14 cellular contexts compared by ENCODE assay signal in the genomic region with DNA sequence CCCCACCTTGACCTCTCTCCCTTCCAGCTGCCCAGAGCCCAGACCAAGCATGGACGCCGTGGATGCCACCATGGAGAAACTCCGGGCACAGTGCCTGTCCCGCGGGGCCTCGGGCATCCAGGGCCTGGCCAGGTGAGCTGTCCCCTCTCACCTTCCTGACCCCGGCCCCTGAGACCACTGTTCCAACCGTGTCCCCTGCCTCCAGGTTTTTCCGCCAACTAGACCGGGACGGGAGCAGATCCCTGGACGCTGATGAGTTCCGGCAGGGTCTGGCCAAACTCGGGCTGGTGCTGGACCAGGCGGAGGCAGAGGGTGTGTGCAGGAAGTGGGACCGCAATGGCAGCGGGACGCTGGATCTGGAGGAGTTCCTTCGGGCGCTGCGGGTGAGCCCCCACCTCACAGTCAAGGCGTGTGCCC. TPM values are rescaled to one million over a fixed set of nuclear protein-coding genes. Genes with fewer than 3 reads are reported as not detected.
DNase-seq lines count a peak whose midpoint lies in the region; ATAC-seq, FAIRE-seq and TF ChIP-seq lines count a peak whose summit lies in the region.
"Had no signal": no experiment of that assay in that cellular context is flagged by ENCODE, and none has a peak within 500 bp of the region (broad histone marks: within the 10 kb centered on the region; RNA-seq: fewer than 3 reads in every experiment).

No MANE protein-coding gene starts in this region.

- H3K4me2 ChIP-seq in GM23248 (ENCODE audit: unreplicated experiment) (peak overlapping the region; percentile 3), astrocyte (ENCODE audit: low read length) (peak overlapping the region; percentile 31)
- H3K4me2 ChIP-seq: KMS-11 had no signal

- no peak for TF ChIP-seq CTCF in astrocyte (IDR thresholded peaks at IDR 0.05; ENCODE audit: insufficient read depth, low read depth, low read length)

- POLR2A ChIA-PET in activated CD4-positive, alpha-beta memory T cell treated with anti-CD3 and anti-CD28 coated beads, Interleukin-2, amount 10 ng/mL, durations not matched to agents 7 days and 5 days (lab: Charles Lee) = no interaction called here

- no peaks in the 10 kb centered on the region for H3K9me3 ChIP-seq in GM23248 (ENCODE audit: low read depth)
- no peaks in the 10 kb centered on the region for H3K9me3 ChIP-seq in astrocyte (ENCODE audit: insufficient read depth, low read depth, low read length)
- H3K9me3 ChIP-seq: gastrocnemius medialis, psoas muscle had no signal

- H3K27ac ChIP-seq in GM23248 (peak overlapping the region; percentile 40), astrocyte (ENCODE audit: low read depth, low read length) (no peak overlapping the region)
- H3K27ac ChIP-seq: gastrocnemius medialis, KMS-11, psoas muscle had no signal

- no peak for DNase-seq in GM23248
- DNase-seq in astrocyte (ENCODE audit: low read depth) = no peak
- DNase-seq in left colon = peak in 1 of 2 donors; percentile 29
- no peak for DNase-seq in stimulated activated naive B cell treated with anti-CD40 and anti-IgM and Interleukin-4, amounts not matched to agents 10 μg/mL and 1 μg/mL and 100 μg/mL, for 72 hours
- no peak for DNase-seq in activated CD4-positive, alpha-beta memory T cell treated with anti-CD3 and anti-CD28 coated beads, Interleukin-2, amount 10 ng/mL, durations not matched to agents 7 days and 5 days
- DNase-seq in effector CD4-positive, alpha-beta T cell = no peak
- DNase-seq in stimulated activated CD4-positive, alpha-beta T cell treated with anti-CD3 and anti-CD28 coated beads, Interleukin-4, amount 100 ng/mL, for 24 hours = no peak
- DNase-seq: activated gamma-delta T cell treated with Interleukin-2 at 50 U/mL for 16 hours, endodermal cell, NCI-H446 had no signal

- peaks cover 12% of the 10 kb centered on the region for H3K4me1 ChIP-seq in GM23248 (ENCODE audit: insufficient read depth)
- peaks cover 5% of the 10 kb centered on the region for H3K4me1 ChIP-seq in astrocyte (ENCODE audit: insufficient read depth, low read length)
- H3K4me1 ChIP-seq: gastrocnemius medialis, psoas muscle had no signal

- H3K27me3 ChIP-seq in GM23248 (replicated peaks; ENCODE audit: insufficient read depth) (no peaks in the 10 kb centered on the region), astrocyte (ENCODE audit: insufficient read depth, low read length) (no peaks in the 10 kb centered on the region)
- H3K27me3 ChIP-seq: gastrocnemius medialis had no signal

- no peak overlapping the region for H2AFZ ChIP-seq in GM23248
- no peak overlapping the region for H2AFZ ChIP-seq in astrocyte (ENCODE audit: low read depth, low read length)

- H3K9me2 ChIP-seq in GM23248 (ENCODE audit: insufficient read depth) = no peaks in the 10 kb centered on the region

- in situ Hi-C loops in GM23248 (cut with MboI) = no loop called here

- H4K20me1 ChIP-seq in GM23248 (ENCODE audit: insufficient read depth) (no peaks in the 10 kb centered on the region), astrocyte (ENCODE audit: insufficient read depth, low read length) (no peaks in the 10 kb centered on the region)

- H3K4me1 Mint-ChIP-seq in astrocyte (ENCODE audit: low read depth, unreplicated experiment) = no peaks in the 10 kb centered on the region
- no peaks in the 10 kb centered on the region for H3K4me1 Mint-ChIP-seq in stimulated activated naive B cell treated with anti-CD40 and anti-IgM and Interleukin-4, amounts not matched to agents 10 μg/mL and 1 μg/mL and 100 μg/mL, for 72 hours
- H3K4me1 Mint-ChIP-seq in activated CD4-positive, alpha-beta memory T cell treated with anti-CD3 and anti-CD28 coated beads, Interleukin-2, amount 10 ng/mL, durations not matched to agents 7 days and 5 days = no peaks in the 10 kb centered on the region
- H3K4me1 Mint-ChIP-seq: endodermal cell had no signal

- whole genome bisulfite sequencing in GM23248 (ENCODE audit: low coverage in 1 of 2, low lambda C conversion rate in 2 of 2, missing lambda C conversion rate in 2 of 2), 2 experiments = 28 to 30% methylated on average over 22 of the region's 22 CpGs

- no peaks in the 10 kb centered on the region for H3K27me3 Mint-ChIP-seq in astrocyte (ENCODE audit: low read depth, unreplicated experiment)
- no peaks in the 10 kb centered on the region for H3K27me3 Mint-ChIP-seq in stimulated activated naive B cell treated with anti-CD40 and anti-IgM and Interleukin-4, amounts not matched to agents 10 μg/mL and 1 μg/mL and 100 μg/mL, for 72 hours
- H3K27me3 Mint-ChIP-seq in activated CD4-positive, alpha-beta memory T cell treated with anti-CD3 and anti-CD28 coated beads, Interleukin-2, amount 10 ng/mL, durations not matched to agents 7 days and 5 days = no peaks in the 10 kb centered on the region

- ATAC-seq in left colon (peak; percentile 54), GM19395 (IDR thresholded peaks at IDR 0.05; ENCODE audit: unreplicated experiment) (no peak)
- no peak for ATAC-seq in stimulated activated naive B cell treated with anti-CD40 and anti-IgM and Interleukin-4, amounts not matched to agents 10 μg/mL and 1 μg/mL and 100 μg/mL, for 72 hours (replicated peaks)
- ATAC-seq: gastrocnemius medialis had no signal

- no peak overlapping the region for H3K4me3 Mint-ChIP-seq in astrocyte (ENCODE audit: unreplicated experiment)
- peak overlapping the region in 1 of 2 donors; percentile 14 for H3K4me3 Mint-ChIP-seq in stimulated activated naive B cell treated with anti-CD40 and anti-IgM and Interleukin-4, amounts not matched to agents 10 μg/mL and 1 μg/mL and 100 μg/mL, for 72 hours
- no peak overlapping the region for H3K4me3 Mint-ChIP-seq in activated CD4-positive, alpha-beta memory T cell treated with anti-CD3 and anti-CD28 coated beads, Interleukin-2, amount 10 ng/mL, durations not matched to agents 7 days and 5 days
- H3K4me3 Mint-ChIP-seq: endodermal cell had no signal

- no peaks in the 10 kb centered on the region; the same call in 1 of the 2 replicates for H3K36me3 ChIP-seq in GM23248 (ENCODE audit: low read depth)
- H3K36me3 ChIP-seq in astrocyte (ENCODE audit: insufficient read depth, low read length) = peaks cover 6% of the 10 kb centered on the region

- H3K9me3 Mint-ChIP-seq in astrocyte (ENCODE audit: unreplicated experiment) = no peaks in the 10 kb centered on the region
- H3K9me3 Mint-ChIP-seq in stimulated activated naive B cell treated with anti-CD40 and anti-IgM and Interleukin-4, amounts not matched to agents 10 μg/mL and 1 μg/mL and 100 μg/mL, for 72 hours = no peaks in the 10 kb centered on the region
- no peaks in the 10 kb centered on the region for H3K9me3 Mint-ChIP-seq in activated CD4-positive, alpha-beta memory T cell treated with anti-CD3 and anti-CD28 coated beads, Interleukin-2, amount 10 ng/mL, durations not matched to agents 7 days and 5 days
- H3K9me3 Mint-ChIP-seq: endodermal cell had no signal

- FAIRE-seq in astrocyte (lab: Jason Lieb, UNC) = no peak

- H3K9ac ChIP-seq in GM23248 (peak overlapping the region; percentile 62), astrocyte (ENCODE audit: low read length) (peak overlapping the region; percentile 46)
- H3K9ac ChIP-seq: KMS-11 had no signal

- intact Hi-C loops in left colon (cut with DNase I, micrococcal nuclease) = no loop called here

- no peaks in the 10 kb centered on the region for H3K79me2 ChIP-seq in GM23248 (ENCODE audit: insufficient read depth)
- H3K79me2 ChIP-seq in astrocyte (ENCODE audit: insufficient read depth, low read length) = no peaks in the 10 kb centered on the region

- CTCF ChIA-PET in activated CD4-positive, alpha-beta memory T cell treated with anti-CD3 and anti-CD28 coated beads, Interleukin-2, amount 10 ng/mL, durations not matched to agents 7 days and 5 days (lab: Charles Lee) = no interaction called here

- H3K4me3 ChIP-seq in GM23248 (no peak overlapping the region), astrocyte (ENCODE audit: insufficient read depth, low read depth, low read length) (no peak overlapping the region)
- H3K4me3 ChIP-seq: gastrocnemius medialis, psoas muscle had no signal

- H3K36me3 Mint-ChIP-seq in astrocyte (ENCODE audit: low read depth, unreplicated experiment) = peaks cover 3% of the 10 kb centered on the region
- peaks cover 25 to 37% of the 10 kb centered on the region in 2 donors for H3K36me3 Mint-ChIP-seq in stimulated activated naive B cell treated with anti-CD40 and anti-IgM and Interleukin-4, amounts not matched to agents 10 μg/mL and 1 μg/mL and 100 μg/mL, for 72 hours
- peaks cover 12% of the 10 kb centered on the region for H3K36me3 Mint-ChIP-seq in activated CD4-positive, alpha-beta memory T cell treated with anti-CD3 and anti-CD28 coated beads, Interleukin-2, amount 10 ng/mL, durations not matched to agents 7 days and 5 days (ENCODE audit: low read depth)

- peaks cover 4% of the 10 kb centered on the region for H3F3A ChIP-seq in GM23248 (ENCODE audit: insufficient read depth)

- no peak overlapping the region for H3K27ac Mint-ChIP-seq in astrocyte (ENCODE audit: unreplicated experiment)
- H3K27ac Mint-ChIP-seq in stimulated activated naive B cell treated with anti-CD40 and anti-IgM and Interleukin-4, amounts not matched to agents 10 μg/mL and 1 μg/mL and 100 μg/mL, for 72 hours = peak overlapping the region; percentile 37
- H3K27ac Mint-ChIP-seq in activated CD4-positive, alpha-beta memory T cell treated with anti-CD3 and anti-CD28 coated beads, Interleukin-2, amount 10 ng/mL, durations not matched to agents 7 days and 5 days = no peak overlapping the region
- H3K27ac Mint-ChIP-seq: endodermal cell had no signal

RNA-seq across cellular contexts. Expression of a gene that starts 0.3 kb away (rescaled TPM):
- total RNA-seq in GM23248 (2014; rRNA removed; shearing (Covaris generic)) = 5.1 and 16.1 TPM in 2 replicates
- polyA plus RNA-seq in GM23248 (2016; fragmentation: Nextera tagmentation; extraction: Ambion mirVana) = 6.7 and 7.0 TPM in 2 replicates
- total RNA-seq in astrocyte = 6.2 and 7.2 TPM in 2 replicates
- 10 to 100 TPM; 14.3 to 18.6 TPM for total RNA-seq in left colon
- 10 to 100 TPM; 11.8 to 12.5 TPM for total RNA-seq in activated CD4-positive, alpha-beta memory T cell treated with anti-CD3 and anti-CD28 coated beads, Interleukin-2, amount 10 ng/mL, durations not matched to agents 7 days and 5 days

RNA-seq across cellular contexts. Expression of a gene that starts 9.7 kb away (rescaled TPM):
- 3.8 and 4.4 TPM in 2 replicates for total RNA-seq in GM23248 (2014; rRNA removed; shearing (Covaris generic))
- polyA plus RNA-seq in GM23248 (2016; fragmentation: Nextera tagmentation; extraction: Ambion mirVana) = 1.8 and 2.1 TPM in 2 replicates
- 3.9 and 4.2 TPM in 2 replicates for total RNA-seq in astrocyte
- total RNA-seq in left colon = 1 to 10 TPM; 6.0 to 6.3 TPM
- 1 to 10 TPM; 7.6 to 7.9 TPM for total RNA-seq in activated CD4-positive, alpha-beta memory T cell treated with anti-CD3 and anti-CD28 coated beads, Interleukin-2, amount 10 ng/mL, durations not matched to agents 7 days and 5 days

RNA-seq across cellular contexts. Expression of a gene that starts 10.8 kb away (rescaled TPM):
- total RNA-seq in GM23248 (2014; rRNA removed; shearing (Covaris generic)) = 215 and 231 TPM in 2 replicates
- 585 and 588 TPM in 2 replicates for polyA plus RNA-seq in GM23248 (2016; fragmentation: Nextera tagmentation; extraction: Ambion mirVana)
- total RNA-seq in astrocyte (286 and 305 TPM in 2 replicates), left colon (100 to 1,000 TPM; 175 to 187 TPM)
- 100 to 1,000 TPM; 217 to 220 TPM for total RNA-seq in activated CD4-positive, alpha-beta memory T cell treated with anti-CD3 and anti-CD28 coated beads, Interleukin-2, amount 10 ng/mL, durations not matched to agents 7 days and 5 days

RNA-seq across cellular contexts. Expression of a gene that starts 44.0 kb away (rescaled TPM):
- total RNA-seq in GM23248 (2014; rRNA removed; shearing (Covaris generic)) = not detected in 2 replicates
- polyA plus RNA-seq in GM23248 (2016; fragmentation: Nextera tagmentation; extraction: Ambion mirVana) = not detected in 2 replicates
- total RNA-seq in astrocyte = 0.30 and 0.41 TPM in 2 replicates
- not detected for total RNA-seq in left colon
- under 1 TPM in 1 of 2 experiments, not detected in 1; 0.23 TPM for total RNA-seq in activated CD4-positive, alpha-beta memory T cell treated with anti-CD3 and anti-CD28 coated beads, Interleukin-2, amount 10 ng/mL, durations not matched to agents 7 days and 5 days
- total RNA-seq: gastrocnemius medialis, psoas muscle had no signal
- polyA plus RNA-seq: psoas muscle had no signal
